Comparison of ENCODE assay signal across 24 cellular contexts in genomic region chr1:47183308-47184089, GRCh38. TPM values are rescaled to one million over a fixed set of nuclear protein-coding genes. Genes with fewer than 3 reads are reported as not detected.
"Had no signal": no experiment of that assay in that cellular context is flagged by ENCODE, and none has a peak within 500 bp of the region (broad histone marks: within the 10 kb centered on the region; RNA-seq: fewer than 3 reads in every experiment).

No MANE protein-coding gene starts in this region.

- H3K4me3 ChIP-seq: lung, prostate gland, right atrium auricular region, suprapubic skin had no signal

- H3K36me3 ChIP-seq: prostate gland, right atrium auricular region, suprapubic skin had no signal

- H3K27ac Mint-ChIP-seq: activated CD4-positive, alpha-beta T cell treated with anti-CD3 and anti-CD28 coated beads for 36 hours; activated naive CD8-positive, alpha-beta T cell treated with anti-CD3 and anti-CD28 coated beads for 36 hours; activated T-cell treated with anti-CD3 and anti-CD28 coated beads, Interleukin-2, amount 50 U/mL, for 72 hours; dendritic cell treated with granulocyte-macrophage colony-stimulating factor and Interleukin-4, amounts not matched to agents 40 ng/mL and 50 ng/mL, for 4 days; WTC11 had no signal

- H3K4me1 ChIP-seq: prostate gland had no signal

- H3K36me3 Mint-ChIP-seq: activated naive CD8-positive, alpha-beta T cell treated with anti-CD3 and anti-CD28 coated beads for 36 hours; WTC11 had no signal

- H3K27me3 ChIP-seq: right atrium auricular region had no signal

- H3K9me3 Mint-ChIP-seq: activated naive CD8-positive, alpha-beta T cell treated with anti-CD3 and anti-CD28 coated beads for 36 hours; activated T-cell treated with anti-CD3 and anti-CD28 coated beads, Interleukin-2, amount 50 U/mL, for 72 hours; dendritic cell treated with granulocyte-macrophage colony-stimulating factor and Interleukin-4, amounts not matched to agents 40 ng/mL and 50 ng/mL, for 4 days; WTC11 had no signal

- FAIRE-seq: TTC549 had no signal

- H3K27ac ChIP-seq: prostate gland, right atrium auricular region, suprapubic skin had no signal

- DNase-seq: activated CD4-positive, alpha-beta T cell treated with anti-CD3 and anti-CD28 coated beads for 36 hours; activated gamma-delta T cell treated with Interleukin-2 at 50 U/mL for 16 hours; activated naive CD8-positive, alpha-beta T cell treated with anti-CD3 and anti-CD28 coated beads for 36 hours; activated T-cell treated with anti-CD3 and anti-CD28 coated beads, Interleukin-2, amount 50 U/mL, for 72 hours; amniotic stem cell; effector CD8-positive, alpha-beta T cell; foreskin fibroblast; left colon; midbrain; stimulated activated CD4-positive, alpha-beta T cell treated with anti-CD3 and anti-CD28 coated beads, Interleukin-2, amount 100 ng/mL, for 24 hours; stimulated activated naive CD8-positive, alpha-beta T cell treated with anti-CD3 and anti-CD28 coated beads, Interleukin-15, Interleukin-2, amounts not matched to agents 100 U/mL and 50 U/mL, for 24 hours; SW 1271; trophoblast cell had no signal

- H3K9me3 ChIP-seq: prostate gland, right atrium auricular region, suprapubic skin had no signal

- H3K4me3 Mint-ChIP-seq: activated CD4-positive, alpha-beta T cell treated with anti-CD3 and anti-CD28 coated beads for 36 hours; activated naive CD8-positive, alpha-beta T cell treated with anti-CD3 and anti-CD28 coated beads for 36 hours; activated T-cell treated with anti-CD3 and anti-CD28 coated beads, Interleukin-2, amount 50 U/mL, for 72 hours; dendritic cell treated with granulocyte-macrophage colony-stimulating factor and Interleukin-4, amounts not matched to agents 40 ng/mL and 50 ng/mL, for 4 days; WTC11 had no signal

- ATAC-seq: activated CD4-positive, alpha-beta T cell treated with anti-CD3 and anti-CD28 coated beads for 36 hours; activated T-cell treated with anti-CD3 and anti-CD28 coated beads, Interleukin-2, amount 50 U/mL, for 72 hours; left colon; stimulated activated naive CD8-positive, alpha-beta T cell treated with anti-CD3 and anti-CD28 coated beads, Interleukin-15, Interleukin-2, amounts not matched to agents 100 U/mL and 50 U/mL, for 24 hours; WTC11 had no signal

RNA-seq across cellular contexts. Expression of gene PDZK1IP1, which starts 6.3 kb away (rescaled TPM):
- total RNA-seq: activated CD4-positive, alpha-beta T cell treated with anti-CD3 and anti-CD28 coated beads for 36 hours; activated naive CD8-positive, alpha-beta T cell treated with anti-CD3 and anti-CD28 coated beads for 36 hours; activated T-cell treated with anti-CD3 and anti-CD28 coated beads, Interleukin-2, amount 50 U/mL, for 72 hours; cerebellum; glomerular endothelial cell; T-helper 2 cell treated with Interferon-gamma antibody and Interleukin-4, amounts not matched to agents 100 ng/mL and 5 ng/mL, for 36 hours; WTC11 had no signal
- polyA plus RNA-seq: neural cell had no signal

RNA-seq across cellular contexts. Expression of gene CYP4A22, which starts 46.3 kb away (rescaled TPM):
- total RNA-seq: activated CD4-positive, alpha-beta T cell treated with anti-CD3 and anti-CD28 coated beads for 36 hours; activated naive CD8-positive, alpha-beta T cell treated with anti-CD3 and anti-CD28 coated beads for 36 hours; activated T-cell treated with anti-CD3 and anti-CD28 coated beads, Interleukin-2, amount 50 U/mL, for 72 hours; glomerular endothelial cell; left colon; prostate gland; right atrium auricular region; suprapubic skin; T-helper 2 cell treated with Interferon-gamma antibody and Interleukin-4, amounts not matched to agents 100 ng/mL and 5 ng/mL, for 36 hours; WTC11 had no signal
- polyA plus RNA-seq: neural cell had no signal

RNA-seq across cellular contexts. Expression of gene TAL1, which starts 48.5 kb away (rescaled TPM):
- total RNA-seq: activated naive CD8-positive, alpha-beta T cell treated with anti-CD3 and anti-CD28 coated beads for 36 hours; T-helper 2 cell treated with Interferon-gamma antibody and Interleukin-4, amounts not matched to agents 100 ng/mL and 5 ng/mL, for 36 hours had no signal
- polyA plus RNA-seq: neural cell had no signal
